10 cellular contexts compared by ENCODE assay signal in genomic region chr15:99683000-99683670, GRCh38. TPM values are rescaled to one million over a fixed set of nuclear protein-coding genes. Genes with fewer than 3 reads are reported as not detected.
A peak's percentile ranks its signal among the peaks of the same experiment; 100 is the strongest.
DNase-seq lines count a peak whose midpoint lies in the region; ATAC-seq, FAIRE-seq and TF ChIP-seq lines count a peak whose summit lies in the region.
"Had no signal": no experiment of that assay in that cellular context is flagged by ENCODE, and none has a peak within 500 bp of the region (broad histone marks: within the 10 kb centered on the region; RNA-seq: fewer than 3 reads in every experiment).

No MANE protein-coding gene starts in this region.

- CTCF ChIA-PET in HepG2 (lab: Yijun Ruan, JAX; ENCODE audit: low intra/inter-chr PET ratio, low total read pairs): no interaction called here

- H3K27me3 Mint-ChIP-seq in nephron progenitor cell (ENCODE audit: low read depth, poor library complexity): no peaks in the 10 kb centered on the region

- H3K4me1 ChIP-seq in right lobe of liver (no peaks in the 10 kb centered on the region), HepG2 (ENCODE audit: insufficient read depth, low read length) (no peaks in the 10 kb centered on the region), lower lobe of right lung (no peaks in the 10 kb centered on the region)

- TF ChIP-seq RAD21 in HepG2 (CRISPR knock-in tag; IDR thresholded peaks at IDR 0.05): no peak

- TF ChIP-seq POLR2A in right lobe of liver (IDR thresholded peaks at IDR 0.05) (no peak), HepG2 (IDR thresholded peaks at IDR 0.05; ENCODE audit: insufficient read depth in 1 of 2, low read depth in 2 of 2, low read length in 2 of 2) (no peak)

- POLR2A ChIA-PET in HepG2 (lab: Yijun Ruan, JAX): no interaction called here

- H3K36me3 ChIP-seq in right lobe of liver (peaks cover 0 to 10% (median 4%) of the 10 kb centered on the region in 4 donors), HepG2 (replicated peaks in 1 of 2; ENCODE audit: control insufficient read depth in 1 of 2, insufficient read depth in 2 of 2, low read length in 2 of 2) (peaks cover 5 to 7% of the 10 kb centered on the region in 2 experiments; a peak in 2 of 5 replicates), lower lobe of right lung (peaks cover 32% of the 10 kb centered on the region)

- H3K4me2 ChIP-seq in HepG2 (ENCODE audit: low read depth, low read length): no peak overlapping the region
- H3K4me2 ChIP-seq: KMS-11 had no signal

- intact Hi-C loops in right lobe of liver (cut with DNase I): no loop called here
- intact Hi-C loops in HepG2 (cut with micrococcal nuclease; ENCODE audit: unreplicated experiment): no loop called here
- intact Hi-C loops in lower lobe of right lung (cut with DNase I): no loop called here

- TF ChIP-seq CTCF in right lobe of liver (IDR thresholded peaks at IDR 0.05): no peak
- no peak for TF ChIP-seq CTCF in HepG2 (CRISPR knock-in tag; IDR thresholded peaks at IDR 0.05)
- no peak for TF ChIP-seq CTCF in astrocyte of the spinal cord (IDR thresholded peaks at IDR 0.05; ENCODE audit: low read depth, low read length)
- TF ChIP-seq CTCF in lower lobe of right lung (IDR thresholded peaks at IDR 0.05): no peak
- TF ChIP-seq CTCF in nephron progenitor cell (IDR thresholded peaks at IDR 0.05): no peak

- H3K27me3 ChIP-seq in right lobe of liver: no peaks in the 10 kb centered on the region
- no peaks in the 10 kb centered on the region for H3K27me3 ChIP-seq in HepG2 (ENCODE audit: control insufficient read depth in 1 of 2, insufficient read depth in 2 of 2, low read length in 2 of 2)
- no peaks in the 10 kb centered on the region for H3K27me3 ChIP-seq in lower lobe of right lung (ENCODE audit: low read depth)

- H3K9ac ChIP-seq in HepG2 (ENCODE audit: insufficient read depth, low read depth, low read length): no peak overlapping the region
- H3K9ac ChIP-seq: KMS-11 had no signal

- no peak overlapping the region for H2AFZ ChIP-seq in HepG2 (ENCODE audit: low read length)

- no peaks in the 10 kb centered on the region for H3K4me1 Mint-ChIP-seq in nephron progenitor cell
- H3K4me1 Mint-ChIP-seq: neural crest cell had no signal

- H3K4me3 ChIP-seq in right lobe of liver (no peak overlapping the region), HepG2 (replicated peaks in 1 of 3; ENCODE audit: insufficient read depth in 1 of 3, low read depth in 2 of 3, low read length in 3 of 3) (no peak overlapping the region), astrocyte of the spinal cord (ENCODE audit: low read depth, low read length) (no peak overlapping the region), lower lobe of right lung (no peak overlapping the region)

- in situ Hi-C loops in HepG2 (cut with HindIII; ENCODE audit: extremely low pct_ligation_motif_present, low pct_unique_long_range_greater_than_20kb) (no loop called here), astrocyte of the spinal cord (cut with HindIII; ENCODE audit: low sequenced_read_pairs) (no loop called here)

- peaks cover 84% of the 10 kb centered on the region for H3K36me3 Mint-ChIP-seq in nephron progenitor cell (ENCODE audit: low read depth)

- H3K27ac ChIP-seq in right lobe of liver: peak overlapping the region in 1 of 3 donors; percentile 13
- no peak overlapping the region for H3K27ac ChIP-seq in HepG2 (ENCODE audit: extremely low read length, insufficient read depth, low read length)
- peak overlapping the region; percentile 57 for H3K27ac ChIP-seq in lower lobe of right lung
- H3K27ac ChIP-seq: KMS-11 had no signal

- peak; percentile 39 to 72 (median 56) for ATAC-seq in right lobe of liver
- ATAC-seq in HepG2: no peak
- ATAC-seq in lower lobe of right lung: peak in 1 of 2 donors; percentile 12
- ATAC-seq in esophagus mucosa: no peak
- ATAC-seq in HG02763 (IDR thresholded peaks at IDR 0.05; ENCODE audit: unreplicated experiment): no peak

- H3K4me3 Mint-ChIP-seq in nephron progenitor cell: no peak overlapping the region
- H3K4me3 Mint-ChIP-seq: neural crest cell had no signal

- no peaks in the 10 kb centered on the region for H3K9me3 ChIP-seq in right lobe of liver
- H3K9me3 ChIP-seq in HepG2 (ENCODE audit: low read length): peaks cover 15% of the 10 kb centered on the region
- H3K9me3 ChIP-seq in lower lobe of right lung: peaks cover 14% of the 10 kb centered on the region

- no peak for TF ChIP-seq EP300 in HepG2 (IDR thresholded peaks at IDR 0.05; ENCODE audit: low read depth in 2 of 2, low read length in 2 of 2)
- no peak for TF ChIP-seq EP300 in HepG2 (CRISPR knock-in tag; IDR thresholded peaks at IDR 0.05; ENCODE audit: borderline replicate concordance)

- peaks cover 46% of the 10 kb centered on the region for H3K9me3 Mint-ChIP-seq in nephron progenitor cell

- 80% methylated on average over 9 of the region's 9 CpGs for WGBS in right lobe of liver (ENCODE audit: insufficient coverage, low coverage, low lambda C conversion rate, missing lambda C conversion rate)
- WGBS in HepG2 (ENCODE audit: low lambda C conversion rate): 96% methylated on average over 9 of the region's 9 CpGs

- BruUV-seq in HepG2 (replicated peaks; lab: Mats Ljungman, UMichigan): no TSS peak

- DNase-seq in right lobe of liver (no peak), HepG2 (ENCODE audit: low spot score) (no peak), astrocyte of the spinal cord (ENCODE audit: low read depth, low spot score) (peak; percentile 43), lower lobe of right lung (no peak), nephron progenitor cell (no peak), NCI-H1092 (lab: John Stamatoyannopoulos, UW) (no peak)

- no peak for FAIRE-seq in HepG2 (lab: Jason Lieb, UNC)

- no peak overlapping the region for H3K27ac Mint-ChIP-seq in nephron progenitor cell

- H4K20me1 ChIP-seq in HepG2 (ENCODE audit: insufficient read depth, low read length): no peaks in the 10 kb centered on the region

- H3K79me2 ChIP-seq in HepG2 (ENCODE audit: insufficient read depth, low read length): no peaks in the 10 kb centered on the region

TF ChIP-seq in HepG2, 621 proteins besides CTCF, POLR2A, EP300 and RAD21:
- TF ChIP-seq HOXA3 (CRISPR knock-in tag; IDR thresholded peaks at IDR 0.05) (no peak), HHEX (CRISPR knock-in tag; IDR thresholded peaks at IDR 0.05) (no peak), SMARCE1 (IDR thresholded peaks at IDR 0.05; ENCODE audit: borderline replicate concordance) (no peak), ZNF430 (CRISPR knock-in tag; IDR thresholded peaks at IDR 0.05) (no peak), KDM4B (CRISPR knock-in tag; IDR thresholded peaks at IDR 0.05) (no peak), TARDBP (CRISPR knock-in tag; IDR thresholded peaks at IDR 0.05) (no peak), HIVEP1 (CRISPR knock-in tag; IDR thresholded peaks at IDR 0.05) (no peak), ZNF589 (CRISPR knock-in tag; conservative IDR thresholded peaks at IDR 0.05) (no peak)
- TF ChIP-seq, protein P1, sequence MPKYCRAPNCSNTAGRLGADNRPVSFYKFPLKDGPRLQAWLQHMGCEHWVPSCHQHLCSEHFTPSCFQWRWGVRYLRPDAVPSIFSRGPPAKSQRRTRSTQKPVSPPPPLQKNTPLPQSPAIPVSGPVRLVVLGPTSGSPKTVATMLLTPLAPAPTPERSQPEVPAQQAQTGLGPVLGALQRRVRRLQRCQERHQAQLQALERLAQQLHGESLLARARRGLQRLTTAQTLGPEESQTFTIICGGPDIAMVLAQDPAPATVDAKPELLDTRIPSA (CRISPR knock-in tag; IDR thresholded peaks at IDR 0.05; ENCODE audit: borderline replicate concordance): no peak

RNA-seq across cellular contexts. Expression of gene LYSMD4, which starts 50.1 kb away (rescaled TPM):
- 1 to 10 TPM; 2.8 to 7.0 (median 5.1) TPM for total RNA-seq in right lobe of liver
- 5.6 and 8.5 TPM in 2 replicates for total RNA-seq in HepG2 (2016; rRNA removed; fragmentation: Illumina TruSeq; extraction: Trizol)
- 1.4 TPM in 2 replicates for total RNA-seq in HepG2 (2016; cell fraction: cytosol; rRNA removed; fragmentation: Illumina TruSeq; extraction: Trizol; ENCODE audit: low read depth)
- total RNA-seq in HepG2 (2016; cell fraction: insoluble cytoplasmic fraction; rRNA removed; fragmentation: Illumina TruSeq; extraction: Trizol): 4.3 and 8.0 TPM in 2 replicates
- 4.1 and 4.7 TPM in 2 replicates for total RNA-seq in HepG2 (2016; cell fraction: membrane; rRNA removed; fragmentation: Illumina TruSeq; extraction: Trizol)
- 10.5 and 12.4 TPM in 2 replicates for total RNA-seq in HepG2 (2016; cell fraction: nucleus; rRNA removed; fragmentation: Illumina TruSeq; extraction: Trizol)
- 7.4 and 7.9 TPM in 2 replicates for polyA plus RNA-seq in HepG2 (2011; rRNA removed)
- 5.0 and 5.5 TPM in 2 replicates for polyA plus RNA-seq in HepG2 (2011; cell fraction: cytosol; rRNA removed)
- polyA plus RNA-seq in HepG2 (2011; cell fraction: nucleus; rRNA removed): 35.1 and 36.9 TPM in 2 replicates
- 5.9 and 7.0 TPM in 2 replicates for polyA plus RNA-seq in HepG2 (2012)
- 1.8 and 2.4 TPM in 2 replicates for polyA plus RNA-seq in HepG2 (2016; cell fraction: cytosol; fragmentation: Illumina TruSeq; extraction: Trizol; ENCODE audit: low read depth)
- 4.1 and 5.3 TPM in 2 replicates for polyA plus RNA-seq in HepG2 (2016; cell fraction: insoluble cytoplasmic fraction; fragmentation: Illumina TruSeq; extraction: Trizol; ENCODE audit: low read depth)
- polyA plus RNA-seq in HepG2 (2016; cell fraction: membrane; fragmentation: Illumina TruSeq; extraction: Trizol; ENCODE audit: low read depth): 2.8 and 3.1 TPM in 2 replicates
- polyA plus RNA-seq in HepG2 (2016; cell fraction: nucleus; fragmentation: Illumina TruSeq; extraction: Trizol; ENCODE audit: insufficient read depth, low read depth): 16.2 and 18.0 TPM in 2 replicates
- 7.4 and 8.7 TPM in 2 replicates for polyA minus RNA-seq in HepG2 (2011; rRNA and poly(A)+ RNA removed; ENCODE audit: low replicate concordance)
- polyA minus RNA-seq in HepG2 (2011; cell fraction: cytosol; rRNA and poly(A)+ RNA removed): 1.3 and 1.4 TPM in 2 replicates
- polyA minus RNA-seq in HepG2 (2011; cell fraction: nucleus; rRNA and poly(A)+ RNA removed): 16.1 and 17.4 TPM in 2 replicates
- 10.6 TPM for total RNA-seq in lower lobe of right lung
- total RNA-seq in esophagus mucosa: 9.4 TPM

Comparison
In these comparisons a context has a peak if more than half of its experiments do, and no peak if none do; other contexts are left out.
1. ATAC-seq: peak in right lobe of liver (4 of 4); none in HepG2 (single experiment), esophagus mucosa (single experiment) and HG02763 (single experiment).